9 cellular contexts compared by ENCODE assay signal in genomic region chr7:158782638-158783490, GRCh38. TPM values are rescaled to one million over a fixed set of nuclear protein-coding genes. Genes with fewer than 3 reads are reported as not detected.
DNase-seq lines count a peak whose midpoint lies in the region; ATAC-seq and TF ChIP-seq lines count a peak whose summit lies in the region.
"Had no signal": no experiment of that assay in that cellular context is flagged by ENCODE, and none has a peak within 500 bp of the region (broad histone marks: within the 10 kb centered on the region; RNA-seq: fewer than 3 reads in every experiment).

No MANE protein-coding gene starts in this region.

- 54 to 76% (median 70%) methylated on average over 21 of the region's 21 CpGs for WGBS in stomach, 5 donors

- H3K27me3 ChIP-seq in stomach: no peaks in the 10 kb centered on the region
- H3K27me3 ChIP-seq: neutrophil had no signal

- TF ChIP-seq POLR2A in stomach (IDR thresholded peaks at IDR 0.05): no peak

- peaks cover 9 to 55% (median 49%) of the 10 kb centered on the region in 4 donors for H3K36me3 ChIP-seq in stomach

- intact Hi-C loops in stomach (cut with DNase I; ENCODE audit: low total_unique reads): no loop called here

- ATAC-seq in HG03095 (IDR thresholded peaks at IDR 0.05; ENCODE audit: unreplicated experiment): no peak
- ATAC-seq in activated CD4-positive, CD25-positive, alpha-beta regulatory T cell treated with anti-CD3 and anti-CD28 coated beads, Interleukin-2, amount 50 U/mL, for 24 hours: no peak

- H3K4me1 ChIP-seq in stomach: peaks cover 13 to 44% (median 31%) of the 10 kb centered on the region in 4 donors

- H3K9me3 ChIP-seq in stomach: no peaks in the 10 kb centered on the region
- H3K9me3 ChIP-seq: neutrophil had no signal

- TF ChIP-seq CTCF in stomach (IDR thresholded peaks at IDR 0.05): peak in 2 of 7 experiments; percentile 12 to 23

- no peak for TF ChIP-seq EP300 in stomach (IDR thresholded peaks at IDR 0.05)

- no peak overlapping the region for H3K4me3 ChIP-seq in stomach

- DNase-seq in activated naive CD4-positive, alpha-beta T cell treated with Interleukin-2 at 50 U/mL for 16 hours: peak; percentile 16
- no peak for DNase-seq in activated naive CD4-positive, alpha-beta T cell treated with anti-CD3 and anti-CD28 coated beads, Interleukin-2, amount 50 U/mL, for 16 hours
- DNase-seq in amniotic epithelial cell (ENCODE audit: low read depth): peak; percentile 43
- DNase-seq in hepatic stellate cell (ENCODE audit: low spot score): peak; percentile 86
- no peak for DNase-seq in stomach
- DNase-seq in DMS79 (lab: John Stamatoyannopoulos, UW): no peak

- H3K27ac ChIP-seq in stomach: peak overlapping the region; percentile 25 to 83 (median 65)
- H3K27ac ChIP-seq: neutrophil had no signal

RNA-seq across cellular contexts. Expression of gene ESYT2, which starts 46.4 kb away (rescaled TPM):
- total RNA-seq in stomach: 100 to 1,000 TPM in 2 of 5 donors, 10 to 100 TPM in 3; 21.6 to 137 (median 62.6) TPM
- 10 to 100 TPM in 1 of 3 donors, 1 to 10 TPM in 2; 7.6 to 22.2 (median 7.8) TPM for polyA plus RNA-seq in stomach

Comparison
In these comparisons a context has a peak if more than half of its experiments do, and no peak if none do; other contexts are left out.
1. DNase-seq: peak in activated naive CD4-positive, alpha-beta T cell treated with Interleukin-2 at 50 U/mL for 16 hours (single experiment), amniotic epithelial cell (single experiment) and hepatic stellate cell (single experiment); none in activated naive CD4-positive, alpha-beta T cell treated with anti-CD3 and anti-CD28 coated beads, Interleukin-2, amount 50 U/mL, for 16 hours (single experiment), stomach (single experiment) and DMS79 (single experiment).